8 cellular contexts compared by ENCODE assay signal in the genomic region with DNA sequence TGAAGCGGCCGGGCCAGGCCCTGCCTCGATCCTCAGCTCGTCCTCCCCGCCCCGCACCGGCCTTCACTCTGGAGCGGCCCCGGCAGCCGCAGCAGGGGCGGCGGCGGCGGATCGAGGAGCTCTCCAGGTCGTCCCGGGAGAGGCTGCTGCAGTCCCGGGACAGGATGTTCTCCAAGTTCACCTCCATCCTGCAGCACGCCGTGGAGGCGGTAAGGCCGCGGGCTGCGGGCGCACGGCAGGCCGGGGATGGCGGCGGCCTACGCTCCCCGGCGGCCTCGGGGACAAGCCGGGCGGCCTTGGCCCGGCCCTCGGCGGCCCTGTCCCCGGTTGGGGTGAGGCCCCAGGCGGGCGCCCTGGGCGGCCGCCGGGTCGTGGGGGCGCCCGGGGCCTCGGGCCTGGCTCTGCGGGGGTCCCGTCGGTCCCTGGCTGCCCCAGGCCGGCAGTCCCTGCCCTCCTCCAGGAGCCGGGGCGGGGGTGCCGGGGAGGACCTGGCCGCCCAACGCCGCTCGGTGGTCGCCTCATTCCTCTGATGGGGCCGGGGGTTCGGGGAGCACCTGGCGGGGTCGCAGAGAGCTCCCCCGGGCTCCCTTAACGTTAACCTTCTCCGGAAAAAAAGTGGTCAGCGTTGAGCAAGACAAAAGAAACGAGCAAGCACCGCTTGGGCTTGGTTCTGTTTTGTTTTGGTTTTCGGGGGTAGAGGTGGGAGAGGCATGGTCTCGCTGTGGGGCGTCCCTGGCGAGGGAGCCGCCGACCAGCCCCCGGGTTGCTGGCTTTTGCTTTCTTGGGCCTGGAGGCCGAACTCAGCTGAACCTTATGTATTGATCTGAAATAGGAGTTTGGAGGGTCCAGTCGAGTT. TPM values are rescaled to one million over a fixed set of nuclear protein-coding genes. Genes with fewer than 3 reads are reported as not detected.
DNase-seq lines count a peak whose midpoint lies in the region; ATAC-seq, FAIRE-seq and TF ChIP-seq lines count a peak whose summit lies in the region.

No MANE protein-coding gene starts in this region.

- H3K27ac Mint-ChIP-seq in brain = peak overlapping the region; percentile 94 to 100 (median 98)

- peak overlapping the region; percentile 79 for H3K9ac ChIP-seq in iPS-20b (ENCODE audit: low read depth, low read length)

- H3K27me3 Mint-ChIP-seq in brain = peaks cover 23% of the 10 kb centered on the region

- H3K9me3 ChIP-seq in iPS-20b (ENCODE audit: insufficient read depth, low read depth, low read length) = no peaks in the 10 kb centered on the region

- peak; percentile 53 for ATAC-seq in HG03354 (IDR thresholded peaks at IDR 0.05; ENCODE audit: poor library complexity, severe bottlenecking, unreplicated experiment)
- ATAC-seq in SK-N-SH treated with all-trans-retinoic acid at 6 μM for 48 hours = peak; percentile 41

- H3K27me3 ChIP-seq in iPS-20b (ENCODE audit: insufficient read depth, low read length) = no peaks in the 10 kb centered on the region

- peak overlapping the region; percentile 91 to 98 (median 93) for H3K4me3 Mint-ChIP-seq in brain

- FAIRE-seq in GM19239 (lab: Jason Lieb, UNC) = peak; percentile 90

- peaks cover 0 to 3% (median 0%) of the 10 kb centered on the region in 5 experiments for H3K9me3 Mint-ChIP-seq in brain

- DNase-seq in CD1c-positive myeloid dendritic cell (ENCODE audit: extremely low spot score) (peak; percentile 43), GM19239 (ENCODE audit: insufficient read length, low spot score) (peak; percentile 9), AML-193 (lab: John Stamatoyannopoulos, UW) (no peak)

- peak in 1 of 2 experiments; percentile 51 for TF ChIP-seq CTCF in brain (conservative IDR thresholded peaks at IDR 0.05)

- H3K4me1 Mint-ChIP-seq in brain = peaks cover 48% of the 10 kb centered on the region

- H3K36me3 ChIP-seq in iPS-20b (ENCODE audit: insufficient read depth, low read depth, low read length) = no peaks in the 10 kb centered on the region

- peaks cover 30% of the 10 kb centered on the region for H3K36me3 Mint-ChIP-seq in brain

- H3K27ac ChIP-seq in iPS-20b (ENCODE audit: low read length) = peak overlapping the region; percentile 17
- H3K27ac ChIP-seq in skin epidermis = peak overlapping the region; percentile 90 to 99 (median 98)

- H3K4me3 ChIP-seq in iPS-20b (ENCODE audit: low read length) (peak overlapping the region; percentile 82), skin epidermis (peak overlapping the region; percentile 62 to 98 (median 82))

- H3K4me1 ChIP-seq in iPS-20b (ENCODE audit: insufficient read depth, low read length) = no peaks in the 10 kb centered on the region

TF ChIP-seq in SK-N-SH treated with all-trans-retinoic acid at 6 μM for 48 hours, 23 proteins besides CTCF, POLR2A, EP300 and RAD21:
- TF ChIP-seq TCF4 (CRISPR knock-in tag; IDR thresholded peaks at IDR 0.05; ENCODE audit: borderline replicate concordance) = no peak
- TF ChIP-seq, protein P1, sequence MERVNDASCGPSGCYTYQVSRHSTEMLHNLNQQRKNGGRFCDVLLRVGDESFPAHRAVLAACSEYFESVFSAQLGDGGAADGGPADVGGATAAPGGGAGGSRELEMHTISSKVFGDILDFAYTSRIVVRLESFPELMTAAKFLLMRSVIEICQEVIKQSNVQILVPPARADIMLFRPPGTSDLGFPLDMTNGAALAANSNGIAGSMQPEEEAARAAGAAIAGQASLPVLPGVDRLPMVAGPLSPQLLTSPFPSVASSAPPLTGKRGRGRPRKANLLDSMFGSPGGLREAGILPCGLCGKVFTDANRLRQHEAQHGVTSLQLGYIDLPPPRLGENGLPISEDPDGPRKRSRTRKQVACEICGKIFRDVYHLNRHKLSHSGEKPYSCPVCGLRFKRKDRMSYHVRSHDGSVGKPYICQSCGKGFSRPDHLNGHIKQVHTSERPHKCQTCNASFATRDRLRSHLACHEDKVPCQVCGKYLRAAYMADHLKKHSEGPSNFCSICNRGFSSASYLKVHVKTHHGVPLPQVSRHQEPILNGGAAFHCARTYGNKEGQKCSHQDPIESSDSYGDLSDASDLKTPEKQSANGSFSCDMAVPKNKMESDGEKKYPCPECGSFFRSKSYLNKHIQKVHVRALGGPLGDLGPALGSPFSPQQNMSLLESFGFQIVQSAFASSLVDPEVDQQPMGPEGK (CRISPR knock-in tag; IDR thresholded peaks at IDR 0.05; ENCODE audit: borderline replicate concordance) = no peak

RNA-seq across cellular contexts. Expression of gene FHIP2A, which starts 0.6 kb away (rescaled TPM):
- 4.1 TPM for polyA plus RNA-seq in brain (ENCODE audit: insufficient read depth, low read depth, low replicate concordance)

Comparison
In these comparisons a context has a peak if more than half of its experiments do, and no peak if none do; other contexts are left out.
1. DNase-seq: peak in CD1c-positive myeloid dendritic cell (single experiment) and GM19239 (single experiment); none in AML-193 (0 of 2).